In the genomic region with DNA sequence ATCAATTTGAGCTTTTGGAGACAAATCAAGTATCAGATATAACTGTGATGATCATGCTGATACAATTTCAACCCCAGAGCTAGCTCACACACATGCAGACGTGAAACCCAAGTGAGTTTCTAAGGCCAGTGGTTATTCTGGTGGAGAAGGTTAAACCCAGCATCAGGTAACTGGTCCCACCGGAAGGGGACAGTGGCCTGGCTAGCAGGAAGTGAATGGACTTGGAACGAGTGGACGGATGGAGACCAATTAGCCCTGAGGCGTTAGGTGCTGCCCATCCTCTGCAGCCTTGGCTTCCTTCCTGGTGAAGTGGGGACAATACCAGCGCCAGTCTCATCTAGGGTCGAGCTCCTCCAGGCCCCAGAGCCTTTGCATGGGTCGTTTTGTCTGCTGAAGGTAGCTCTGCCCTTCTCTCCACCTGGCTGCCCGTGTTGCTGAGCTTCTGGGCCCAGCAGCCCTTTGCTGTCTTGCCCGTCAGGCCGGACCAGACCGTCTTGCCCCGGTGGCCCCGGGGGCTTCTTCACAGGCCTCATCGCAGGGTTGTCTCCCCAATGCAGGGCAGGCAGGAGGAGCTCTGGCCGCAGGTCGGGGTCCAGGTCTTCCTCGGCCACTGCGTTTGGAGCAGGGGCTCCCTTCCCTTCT, we compare ENCODE assay signal across 8 cellular contexts. TPM values are rescaled to one million over a fixed set of nuclear protein-coding genes. Genes with fewer than 3 reads are reported as not detected.
A peak's percentile ranks its signal among the peaks of the same experiment; 100 is the strongest.
DNase-seq lines count a peak whose midpoint lies in the region; ATAC-seq and TF ChIP-seq lines count a peak whose summit lies in the region.

No MANE protein-coding gene starts in this region.

- peak overlapping the region; percentile 50; the same call in 1 of the 2 replicates for H3K27ac ChIP-seq in SJSA1

- peak overlapping the region; percentile 95 for H3K4me3 ChIP-seq in SJSA1
- peak overlapping the region; percentile 51 for H3K4me3 ChIP-seq in fibroblast of mammary gland (ENCODE audit: control insufficient read depth, low read depth, low read length)

- H3K9me3 ChIP-seq in SJSA1 (replicated peaks) = no peaks in the 10 kb centered on the region

- peaks cover 36% of the 10 kb centered on the region for H3K4me1 ChIP-seq in SJSA1 (replicated peaks)

- intact Hi-C loops in posterior vena cava (cut with DNase I) = loop anchor here in 1 of 2 donors (5.0 to 10.0 kb wide), 3 partner anchors 41 to 159 kb away; a partner anchor contains a TSS

- peak; percentile 75 for DNase-seq in ELF-1 (ENCODE audit: low read depth, low spot score)
- no peak for DNase-seq in SJSA1 (ENCODE audit: low read depth in 1 of 2, low spot score in 2 of 2)
- DNase-seq in fibroblast of mammary gland (ENCODE audit: low read depth) = no peak
- peak; percentile 84 for DNase-seq in posterior vena cava (ENCODE audit: low spot score)
- no peak for DNase-seq in LoVo (ENCODE audit: low spot score)
- DNase-seq in HUDEP-2 (lab: John Stamatoyannopoulos, UW; ENCODE audit: unreplicated experiment in 76 of 76) = no peak
- DNase-seq in stimulated activated CD4-positive, alpha-beta T cell treated with anti-CD3 and anti-CD28 coated beads, Interleukin-4, amount 100 ng/mL, for 24 hours = no peak

- no peak for ATAC-seq in GM21723 (IDR thresholded peaks at IDR 0.05; ENCODE audit: unreplicated experiment)

- no peaks in the 10 kb centered on the region for H3K27me3 ChIP-seq in SJSA1 (replicated peaks)

- TF ChIP-seq CTCF in fibroblast of mammary gland (conservative IDR thresholded peaks at IDR 0.05; ENCODE audit: control insufficient read depth, insufficient read depth, low read depth, low read length) = no peak

- H3K36me3 ChIP-seq in SJSA1 = peaks cover 5% of the 10 kb centered on the region

RNA-seq across cellular contexts. Expression of a gene that starts 0.9 kb away (rescaled TPM):
- total RNA-seq in SJSA1 (2014; rRNA removed; shearing (Covaris generic)) = 1.9 and 8.9 TPM in 2 replicates
- 10 to 100 TPM in 1 of 2 donors, 1 to 10 TPM in 1; 7.5 to 10.6 TPM for total RNA-seq in posterior vena cava

RNA-seq across cellular contexts. Expression of a gene that starts 46.0 kb away (rescaled TPM):
- 0.41 and 1.3 TPM in 2 replicates for total RNA-seq in SJSA1 (2014; rRNA removed; shearing (Covaris generic))
- 10 to 100 TPM; 11.9 to 20.6 TPM for total RNA-seq in posterior vena cava

RNA-seq across cellular contexts. Expression of a gene that starts 57.3 kb away (rescaled TPM):
- total RNA-seq in SJSA1 (2014; rRNA removed; shearing (Covaris generic)) = 147 and 154 TPM in 2 replicates
- total RNA-seq in posterior vena cava = 10 to 100 TPM; 60.4 to 68.7 TPM

Comparison
In these comparisons a context has a peak if more than half of its experiments do, and no peak if none do; other contexts are left out.
1. DNase-seq: peak in ELF-1 (single experiment) and posterior vena cava (single experiment); none in SJSA1 (0 of 2), fibroblast of mammary gland (single experiment), LoVo (single experiment), HUDEP-2 (0 of 76) and stimulated activated CD4-positive, alpha-beta T cell treated with anti-CD3 and anti-CD28 coated beads, Interleukin-4, amount 100 ng/mL, for 24 hours (single experiment).